Comparison of ENCODE assay signal across 23 cellular contexts in genomic region chr6:155038527-155038926, GRCh38. TPM values are rescaled to one million over a fixed set of nuclear protein-coding genes. Genes with fewer than 3 reads are reported as not detected.
DNase-seq lines count a peak whose midpoint lies in the region; ATAC-seq, FAIRE-seq and TF ChIP-seq lines count a peak whose summit lies in the region.
"Had no signal": no experiment of that assay in that cellular context is flagged by ENCODE, and none has a peak within 500 bp of the region (broad histone marks: within the 10 kb centered on the region; RNA-seq: fewer than 3 reads in every experiment).

No MANE protein-coding gene starts in this region.

- DNase-seq in GM23338 (ENCODE audit: low spot score) (no peak), K562 (ENCODE audit: extremely low read depth in 1 of 4, low spot score in 3 of 4) (no peak), neural crest cell (ENCODE audit: low read depth, low spot score) (no peak), left colon (no peak), heart left ventricle (no peak), chondrocyte (ENCODE audit: low spot score) (no peak), right lobe of liver (no peak)
- DNase-seq: Caco-2; CD4-positive, CD25-positive, alpha-beta regulatory T cell; CD8-positive, alpha-beta T cell; DMS153; DND-41; GM23248; HCEC 1CT had no signal

- no peak overlapping the region for H2AFZ ChIP-seq in GM23338
- H2AFZ ChIP-seq in K562 (ENCODE audit: low read depth, low read length), result no peak overlapping the region
- H2AFZ ChIP-seq: GM23248 had no signal

- H3K27me3 Mint-ChIP-seq in GM23338 (ENCODE audit: insufficient read depth, low read depth, poor library complexity) (peaks cover 7% of the 10 kb centered on the region), neural crest cell (ENCODE audit: low read depth) (no peaks in the 10 kb centered on the region), chondrocyte (ENCODE audit: low read depth) (no peaks in the 10 kb centered on the region)
- H3K27me3 Mint-ChIP-seq: B cell; CD4-positive, CD25-positive, alpha-beta regulatory T cell had no signal

- TF ChIP-seq POLR2A in K562 (conservative IDR thresholded peaks at IDR 0.05), result no peak
- no peak for TF ChIP-seq POLR2A in heart left ventricle (IDR thresholded peaks at IDR 0.05)
- no peak for TF ChIP-seq POLR2A in right lobe of liver (IDR thresholded peaks at IDR 0.05)

- H3K9me3 ChIP-seq in HUES64 (ENCODE audit: insufficient read depth, low read depth, low read length), result peaks cover 4% of the 10 kb centered on the region; the same call in 1 of the 2 replicates
- H3K9me3 ChIP-seq in K562 (replicated peaks; ENCODE audit: control insufficient read depth, insufficient read depth, low read depth, low read length), result no peaks in the 10 kb centered on the region
- H3K9me3 ChIP-seq in heart left ventricle, result peaks cover 0 to 3% (median 0%) of the 10 kb centered on the region in 12 donors
- H3K9me3 ChIP-seq in right lobe of liver, result no peaks in the 10 kb centered on the region
- H3K9me3 ChIP-seq: BLaER1, Caco-2 had no signal

- no TSS peak for BruUV-seq in K562 (replicated peaks; lab: Mats Ljungman, UMichigan)

- TF ChIP-seq RAD21 in K562 (CRISPR knock-in tag; conservative IDR thresholded peaks at IDR 0.05 in 1 of 2, IDR thresholded peaks at IDR 0.05 in 1 of 2), result no peak

- H3K27ac Mint-ChIP-seq in GM23338 (no peak overlapping the region), neural crest cell (ENCODE audit: unreplicated experiment) (peak overlapping the region; percentile 6), chondrocyte (ENCODE audit: unreplicated experiment) (no peak overlapping the region)
- H3K27ac Mint-ChIP-seq: B cell; CD4-positive, CD25-positive, alpha-beta regulatory T cell; CD8-positive, alpha-beta T cell had no signal

- POLR2A ChIA-PET in K562 (lab: Yijun Ruan, JAX), result no interaction called here

- no peak for TF ChIP-seq CTCF in GM23338 (conservative IDR thresholded peaks at IDR 0.05; ENCODE audit: low read depth in 2 of 2)
- no peak for TF ChIP-seq CTCF in K562 (IDR thresholded peaks at IDR 0.05 in 2 of 3, conservative IDR thresholded peaks at IDR 0.05 in 1 of 3; ENCODE audit: insufficient read depth in 2 of 3, low read depth in 1 of 3, low read length in 3 of 3)
- no peak for TF ChIP-seq CTCF in neural crest cell (conservative IDR thresholded peaks at IDR 0.05)
- TF ChIP-seq CTCF in heart left ventricle (IDR thresholded peaks at IDR 0.05), result no peak
- TF ChIP-seq CTCF in chondrocyte (IDR thresholded peaks at IDR 0.05), result no peak
- TF ChIP-seq CTCF in right lobe of liver (IDR thresholded peaks at IDR 0.05), result no peak

- H3K27ac ChIP-seq in GM23338 (ENCODE audit: low read depth) (0 out of 2 replicates have a peak overlapping the region, but pooled peaks have one; percentile 50), HUES64 (ENCODE audit: low read depth, low read length) (peak overlapping the region; percentile 64), K562 (ENCODE audit: extremely low read depth, low read depth, low read length) (no peak overlapping the region), heart left ventricle (no peak overlapping the region), right lobe of liver (no peak overlapping the region)
- H3K27ac ChIP-seq: 22Rv1, BLaER1, C4-2B, GM23248 had no signal

- H3K4me3 ChIP-seq in GM23338 (no peak overlapping the region), HUES64 (ENCODE audit: low read length) (no peak overlapping the region), K562 (no peak overlapping the region), heart left ventricle (no peak overlapping the region), right lobe of liver (no peak overlapping the region)
- H3K4me3 ChIP-seq: BLaER1, GM23248 had no signal

- H3K36me3 Mint-ChIP-seq in GM23338 (ENCODE audit: low read depth) (peaks cover 8% of the 10 kb centered on the region), neural crest cell (ENCODE audit: low read depth) (peaks cover 3% of the 10 kb centered on the region), chondrocyte (ENCODE audit: low read depth) (no peaks in the 10 kb centered on the region)
- H3K36me3 Mint-ChIP-seq: CD4-positive, CD25-positive, alpha-beta regulatory T cell; CD8-positive, alpha-beta T cell had no signal

- intact Hi-C loops in K562 (cut with micrococcal nuclease), result no loop called here
- intact Hi-C loops in left colon (cut with DNase I, micrococcal nuclease), result no loop called here
- intact Hi-C loops in heart left ventricle (cut with DNase I), result no loop called here
- intact Hi-C loops in right lobe of liver (cut with DNase I), result no loop called here

- H4K20me1 ChIP-seq in GM23338 (replicated peaks; ENCODE audit: insufficient read depth) (no peaks in the 10 kb centered on the region), K562 (replicated peaks; ENCODE audit: control insufficient read depth, insufficient read depth, low read length) (no peaks in the 10 kb centered on the region)
- H4K20me1 ChIP-seq: BLaER1 had no signal

- ATAC-seq in GM23338, result no peak
- no peak for ATAC-seq in K562
- no peak for ATAC-seq in left colon
- no peak for ATAC-seq in heart left ventricle
- ATAC-seq in right lobe of liver, result no peak
- ATAC-seq: CD8-positive, alpha-beta T cell had no signal

- H3K9ac ChIP-seq in HUES64 (ENCODE audit: low read depth, low read length) (no peak overlapping the region), K562 (ENCODE audit: insufficient read depth in 1 of 2, low read depth in 2 of 2, low read length in 2 of 2) (no peak overlapping the region)
- H3K9ac ChIP-seq: BLaER1, GM23248 had no signal

- CTCF ChIA-PET in K562 (lab: Yijun Ruan, JAX; ENCODE audit: low intra/inter-chr PET ratio), result no interaction called here

- H3K27me3 ChIP-seq in GM23338 (ENCODE audit: insufficient read depth), result no peaks in the 10 kb centered on the region
- H3K27me3 ChIP-seq in HUES64 (ENCODE audit: insufficient read depth, low read length), result no peaks in the 10 kb centered on the region
- peaks cover 47% of the 10 kb centered on the region in 2 experiments for H3K27me3 ChIP-seq in K562 (ENCODE audit: control insufficient read depth in 2 of 2, insufficient read depth in 2 of 2, low read length in 2 of 2)
- no peaks in the 10 kb centered on the region for H3K27me3 ChIP-seq in heart left ventricle
- no peaks in the 10 kb centered on the region for H3K27me3 ChIP-seq in right lobe of liver
- H3K27me3 ChIP-seq: BLaER1 had no signal

- H3K9me1 ChIP-seq in K562 (ENCODE audit: control insufficient read depth, insufficient read depth, low read length), result no peaks in the 10 kb centered on the region

- H3K36me3 ChIP-seq in GM23338 (ENCODE audit: insufficient read depth) (no peaks in the 10 kb centered on the region), HUES64 (ENCODE audit: insufficient read depth, low read length) (no peaks in the 10 kb centered on the region), K562 (ENCODE audit: control insufficient read depth, insufficient read depth, low read length) (no peaks in the 10 kb centered on the region), heart left ventricle (no peaks in the 10 kb centered on the region), right lobe of liver (no peaks in the 10 kb centered on the region)
- H3K36me3 ChIP-seq: BLaER1 had no signal

- WGBS in HUES64, result 94% methylated on average over 2 of the region's 2 CpGs
- WGBS in K562 (ENCODE audit: insufficient coverage, low coverage, missing lambda C conversion rate), result 0% methylated on average over 2 of the region's 2 CpGs
- WGBS in heart left ventricle, 4 donors, result 83 to 96% (median 94%) methylated on average over 2 of the region's 2 CpGs
- WGBS in right lobe of liver (ENCODE audit: insufficient coverage, low coverage, low lambda C conversion rate, missing lambda C conversion rate), result 74% methylated on average over 2 of the region's 2 CpGs

- FAIRE-seq in K562 (lab: Jason Lieb, UNC), result no peak
- FAIRE-seq: A204.1, G401.6, GM12892, H54 had no signal

- H3K9me2 ChIP-seq in GM23338 (ENCODE audit: insufficient read depth), result no peaks in the 10 kb centered on the region

- TF ChIP-seq EP300 in K562 (IDR thresholded peaks at IDR 0.05; ENCODE audit: low read length), result no peak

- H3K9me3 Mint-ChIP-seq in GM23338 (peaks cover 12% of the 10 kb centered on the region), neural crest cell (peaks cover 2% of the 10 kb centered on the region), chondrocyte (ENCODE audit: low read depth) (no peaks in the 10 kb centered on the region)
- H3K9me3 Mint-ChIP-seq: CD8-positive, alpha-beta T cell had no signal

- in situ Hi-C loops in K562 (cut with MboI), result no loop called here

- H3K4me1 ChIP-seq in GM23338 (ENCODE audit: insufficient read depth), result peaks cover 37% of the 10 kb centered on the region
- H3K4me1 ChIP-seq in HUES64 (ENCODE audit: insufficient read depth, low read length), result peaks cover 38% of the 10 kb centered on the region
- H3K4me1 ChIP-seq in K562 (replicated peaks in 1 of 2; ENCODE audit: control insufficient read depth in 2 of 2, insufficient read depth in 2 of 2, low read length in 2 of 2), result no peaks in the 10 kb centered on the region
- peaks cover 0 to 11% (median 2%) of the 10 kb centered on the region in 12 donors for H3K4me1 ChIP-seq in heart left ventricle
- H3K4me1 ChIP-seq in right lobe of liver, result no peaks in the 10 kb centered on the region
- H3K4me1 ChIP-seq: BLaER1, Caco-2 had no signal

- H3K4me2 ChIP-seq in GM23338, result no peak overlapping the region
- H3K4me2 ChIP-seq in K562 (ENCODE audit: insufficient read depth, low read length), result no peak overlapping the region
- H3K4me2 ChIP-seq: BLaER1 had no signal

- H3F3A ChIP-seq in GM23338 (replicated peaks; ENCODE audit: low read depth), result 0 out of 2 replicates have a peak, but pooled peaks cover 3% of the 10 kb centered on the region

- H3K4me3 Mint-ChIP-seq in GM23338 (no peak overlapping the region), neural crest cell (no peak overlapping the region), chondrocyte (ENCODE audit: unreplicated experiment) (no peak overlapping the region)
- H3K4me3 Mint-ChIP-seq: B cell; CD4-positive, CD25-positive, alpha-beta regulatory T cell; CD8-positive, alpha-beta T cell had no signal

- peaks cover 50% of the 10 kb centered on the region for H3K4me1 Mint-ChIP-seq in GM23338
- H3K4me1 Mint-ChIP-seq in neural crest cell, result peaks cover 18% of the 10 kb centered on the region
- H3K4me1 Mint-ChIP-seq in chondrocyte (ENCODE audit: low read depth), result peaks cover 18% of the 10 kb centered on the region
- H3K4me1 Mint-ChIP-seq: B cell; CD4-positive, CD25-positive, alpha-beta regulatory T cell had no signal

- H3K79me2 ChIP-seq in GM23338 (replicated peaks; ENCODE audit: insufficient read depth) (peaks cover 14% of the 10 kb centered on the region; the same call in 1 of the 2 replicates), K562 (ENCODE audit: control insufficient read depth, insufficient read depth, low read length) (no peaks in the 10 kb centered on the region)

RNA-seq across cellular contexts. Expression of gene TIAM2, which starts 43.4 kb away (rescaled TPM):
- total RNA-seq in GM23338 (2014; rRNA removed; shearing (Covaris generic)), result 24.4 and 27.8 TPM in 2 replicates
- polyA plus RNA-seq in GM23338 (2016; fragmentation: Nextera tagmentation; extraction: Ambion mirVana) (13.0 and 14.2 TPM in 2 replicates), K562 (2011; rRNA removed) (4.2 and 4.3 TPM in 2 replicates), K562 (2014; fragmentation: Illumina TruSeq; extraction: Trizol) (4.3 and 4.4 TPM in 2 replicates), K562 (2014; fragmentation: Nextera tagmentation; extraction: Ambion mirVana) (1 to 10 TPM; 2.5 to 3.1 TPM), K562 (2014; rRNA removed) (4.4 TPM in 2 replicates), heart left ventricle (1 to 10 TPM; 4.6 to 6.2 TPM)
- polyA plus RNA-seq in HUES64 (2013, experiment 1 of 2), result 10.2 TPM
- polyA plus RNA-seq in HUES64 (2013, experiment 2 of 2), result 10.8 TPM
- total RNA-seq in K562 (2011; cell fraction: chromatin; rRNA removed; ENCODE audit: low replicate concordance), result 5.5 and 21.6 TPM in 2 replicates
- 4.5 and 5.4 TPM in 2 replicates for total RNA-seq in K562 (2011; cell fraction: nucleolus; rRNA removed)
- total RNA-seq in K562 (2011; cell fraction: nucleoplasm; rRNA removed), result 14.0 and 33.7 TPM in 2 replicates
- total RNA-seq in K562 (2014; rRNA removed) (0.73 and 3.0 TPM in 2 replicates), K562 (2014; rRNA removed; fragmentation: Illumina TruSeq; extraction: Trizol) (5.0 and 5.3 TPM in 2 replicates), K562 (2015; rRNA removed; fragmentation: Illumina TruSeq; extraction: Trizol) (6.4 and 6.5 TPM in 2 replicates), K562 (2021) (3.6 and 4.5 TPM in 2 replicates), neural crest cell (33.5 and 36.8 TPM in 2 replicates), left colon (1 to 10 TPM; 5.9 to 6.2 TPM), heart left ventricle (10 to 100 TPM in 7 of 9 donors, 1 to 10 TPM in 2; 6.4 to 16.5 (median 12.9) TPM), chondrocyte (10.7 to 13.8 TPM (median 11.8 TPM) in 3 replicates), right lobe of liver (1 to 10 TPM; 1.3 to 4.4 (median 1.7) TPM)
- polyA plus RNA-seq in K562 (2011; cell fraction: cytosol; rRNA removed), result 0.78 and 1.8 TPM in 2 replicates
- 4.5 and 4.6 TPM in 2 replicates for polyA plus RNA-seq in K562 (2011; cell fraction: nucleus; rRNA removed)
- polyA plus RNA-seq in K562 (2012), result 3.3 and 3.7 TPM in 2 replicates
- 4.2 and 5.9 TPM in 2 replicates for polyA minus RNA-seq in K562 (2011; rRNA and poly(A)+ RNA removed)
- 2.5 and 3.5 TPM in 2 replicates for polyA minus RNA-seq in K562 (2011; cell fraction: cytosol; rRNA and poly(A)+ RNA removed)
- 3.8 and 5.7 TPM in 2 replicates for polyA minus RNA-seq in K562 (2011; cell fraction: nucleus; rRNA and poly(A)+ RNA removed)

Comparison
In these comparisons a context has a peak if more than half of its experiments do, and no peak if none do; other contexts are left out.
1. H3K27ac ChIP-seq: peak in GM23338 (single experiment) and HUES64 (single experiment); none in K562 (single experiment), heart left ventricle (0 of 12) and right lobe of liver (0 of 3).